10 cellular contexts compared by ENCODE assay signal in genomic region chr14:70052990-70053389, GRCh38.
DNase-seq lines count a peak whose midpoint lies in the region; ATAC-seq and TF ChIP-seq lines count a peak whose summit lies in the region.
"Had no signal": no experiment of that assay in that cellular context is flagged by ENCODE, and none has a peak within 500 bp of the region (broad histone marks: within the 10 kb centered on the region; RNA-seq: fewer than 3 reads in every experiment).

No MANE protein-coding gene starts in this region.

- no peaks in the 10 kb centered on the region for H3K9me3 Mint-ChIP-seq in chondrocyte (ENCODE audit: low read depth)
- H3K9me3 Mint-ChIP-seq: H9 had no signal

- H3K9me3 ChIP-seq in SK-N-SH (no peaks in the 10 kb centered on the region), neuronal stem cell (replicated peaks in 1 of 2; ENCODE audit: control insufficient read depth in 2 of 2, insufficient read depth in 1 of 2, low read depth in 1 of 2, low read length in 2 of 2) (no peaks in the 10 kb centered on the region)

- CTCF ChIA-PET in SK-N-SH (lab: Yijun Ruan, JAX), result interaction anchor here (0.8 to 7.1 kb wide), 10 partner anchors 10 to 304 kb away, joined by 3 to 62 read pairs (median 5); no protein-coding TSS in a partner anchor

- H2BK5ac ChIP-seq in neuronal stem cell (ENCODE audit: low read length), result no peak overlapping the region

- H3K18ac ChIP-seq in neuronal stem cell (ENCODE audit: low read length), result no peak overlapping the region

- H3K79me1 ChIP-seq in neuronal stem cell (ENCODE audit: low read depth, low read length), result no peaks in the 10 kb centered on the region

- H3K4me3 ChIP-seq in SK-N-SH (ENCODE audit: low read depth in 2 of 2, low read length in 1 of 2) (no peak overlapping the region), neuronal stem cell (ENCODE audit: low read length in 2 of 2) (no peak overlapping the region)

- H2BK120ac ChIP-seq in neuronal stem cell (ENCODE audit: low read depth, low read length), result no peak overlapping the region

- H3K4me3 Mint-ChIP-seq in chondrocyte (ENCODE audit: unreplicated experiment), result no peak overlapping the region
- H3K4me3 Mint-ChIP-seq: H9 had no signal

- no peak overlapping the region for H3K4me2 ChIP-seq in SK-N-SH
- H3K4me2 ChIP-seq in neuronal stem cell (ENCODE audit: insufficient read depth, low read length, poor library complexity, severe bottlenecking), result no peak overlapping the region
- H3K4me2 ChIP-seq: KMS-11 had no signal

- no peak overlapping the region for H3K4ac ChIP-seq in neuronal stem cell (ENCODE audit: low read length)

- no peaks in the 10 kb centered on the region for H3K4me1 Mint-ChIP-seq in chondrocyte (ENCODE audit: low read depth)

- peaks cover 0 to 17% of the 10 kb centered on the region in 2 experiments; a peak in 2 of 4 replicates for H3K4me1 ChIP-seq in SK-N-SH (ENCODE audit: control insufficient read depth in 1 of 2, insufficient read depth in 2 of 2, low read depth in 1 of 2, low read length in 1 of 2)
- H3K4me1 ChIP-seq in neuronal stem cell (ENCODE audit: control insufficient read depth in 2 of 2, insufficient read depth in 1 of 2, low read depth in 1 of 2, low read length in 2 of 2), result peaks cover 2 to 13% of the 10 kb centered on the region in 2 donors

- H3F3A ChIP-seq in SK-N-SH (replicated peaks; ENCODE audit: insufficient read depth), result no peaks in the 10 kb centered on the region

- no peak overlapping the region for H2AFZ ChIP-seq in SK-N-SH (ENCODE audit: low read depth)
- no peak overlapping the region for H2AFZ ChIP-seq in neuronal stem cell (ENCODE audit: low read length)

- no peak overlapping the region for H2BK12ac ChIP-seq in neuronal stem cell (ENCODE audit: low read length)

- ATAC-seq in SK-N-SH treated with all-trans-retinoic acid at 6 μM for 48 hours, result no peak
- ATAC-seq in HG02870 (IDR thresholded peaks at IDR 0.05; ENCODE audit: unreplicated experiment), result no peak
- ATAC-seq in HG03520 (IDR thresholded peaks at IDR 0.05; ENCODE audit: unreplicated experiment), result no peak

- no peaks in the 10 kb centered on the region for H3K27me3 ChIP-seq in SK-N-SH (ENCODE audit: insufficient read depth)
- peaks cover 0 to 10% (median 0%) of the 10 kb centered on the region in 3 experiments for H3K27me3 ChIP-seq in neuronal stem cell (ENCODE audit: control insufficient read depth in 3 of 3, insufficient read depth in 3 of 3, low read depth in 1 of 3, low read length in 3 of 3)

- H3K79me2 ChIP-seq in SK-N-SH (ENCODE audit: insufficient read depth), result no peaks in the 10 kb centered on the region

- H3K27ac ChIP-seq in SK-N-SH (ENCODE audit: low read depth in 2 of 2, low read length in 1 of 2) (no peak overlapping the region), neuronal stem cell (replicated peaks; ENCODE audit: low read length) (no peak overlapping the region)
- H3K27ac ChIP-seq: KMS-11 had no signal

- DNase-seq in SK-N-SH, result no peak
- DNase-seq in NCI-H460 (ENCODE audit: extremely low read depth, low read depth), result peak; percentile 41
- DNase-seq in ecto neural progenitor cell (ENCODE audit: low spot score), result peak; percentile 71
- peak; percentile 76 for DNase-seq in neuronal stem cell (ENCODE audit: low spot score)
- no peak for DNase-seq in chondrocyte (ENCODE audit: low spot score)
- DNase-seq: H9 had no signal

- no peaks in the 10 kb centered on the region for H3K36me3 Mint-ChIP-seq in chondrocyte (ENCODE audit: low read depth)

- WGBS in SK-N-SH (ENCODE audit: low lambda C conversion rate), result 40% methylated on average over 3 of the region's 3 CpGs
- no CpG with 5 or more reads among the region's 3 CpGs for WGBS in neuronal stem cell (ENCODE audit: extremely low coverage in 2 of 2, insufficient read length in 2 of 2, insufficient replicate concordance in 1 of 2), 2 donors

- no peaks in the 10 kb centered on the region for H4K20me1 ChIP-seq in SK-N-SH (ENCODE audit: insufficient read depth)

- H3K27ac Mint-ChIP-seq in chondrocyte (ENCODE audit: unreplicated experiment), result no peak overlapping the region
- H3K27ac Mint-ChIP-seq: H9 had no signal

- H3K27me3 Mint-ChIP-seq in chondrocyte (ENCODE audit: low read depth), result peaks cover 11% of the 10 kb centered on the region

- no peak overlapping the region for H4K91ac ChIP-seq in neuronal stem cell (ENCODE audit: low read depth, low read length, poor library complexity)

- H4K8ac ChIP-seq in neuronal stem cell (ENCODE audit: low read depth, low read length), result no peak overlapping the region

- H2AK5ac ChIP-seq in neuronal stem cell (ENCODE audit: low read depth, low read length), result no peak overlapping the region

- POLR2A ChIA-PET in SK-N-SH (lab: Yijun Ruan, JAX), result no interaction called here

- H2BK15ac ChIP-seq in neuronal stem cell (ENCODE audit: low read length), result no peak overlapping the region

- TF ChIP-seq EP300 in SK-N-SH (IDR thresholded peaks at IDR 0.05; ENCODE audit: borderline replicate concordance in 1 of 2, low read depth in 1 of 2, low read length in 1 of 2), result no peak

- H3K9ac ChIP-seq in SK-N-SH (no peak overlapping the region), neuronal stem cell (ENCODE audit: low read depth, low read length, poor library complexity) (no peak overlapping the region)
- H3K9ac ChIP-seq: KMS-11 had no signal

- H3K23ac ChIP-seq in neuronal stem cell (ENCODE audit: low read depth, low read length, poor library complexity), result no peak overlapping the region

- no peak for TF ChIP-seq RAD21 in SK-N-SH (IDR thresholded peaks at IDR 0.05; ENCODE audit: low read length)

- H3K9me2 ChIP-seq in SK-N-SH, result no peaks in the 10 kb centered on the region

- no peak for TF ChIP-seq CTCF in SK-N-SH (IDR thresholded peaks at IDR 0.05)
- no peak for TF ChIP-seq CTCF in chondrocyte (IDR thresholded peaks at IDR 0.05)

- no peak overlapping the region for H3K14ac ChIP-seq in neuronal stem cell (ENCODE audit: low read length)

- H3K36me3 ChIP-seq in SK-N-SH (replicated peaks in 1 of 2; ENCODE audit: control insufficient read depth in 1 of 2, insufficient read depth in 2 of 2, low read length in 1 of 2), result no peaks in the 10 kb centered on the region
- H3K36me3 ChIP-seq in neuronal stem cell (replicated peaks in 1 of 2; ENCODE audit: control insufficient read depth in 2 of 2, insufficient read depth in 2 of 2, low read length in 2 of 2), result no peaks in the 10 kb centered on the region

TF ChIP-seq in SK-N-SH, 30 proteins besides CTCF, POLR2A, EP300 and RAD21 (continues in another document):
- TF ChIP-seq REST (IDR thresholded peaks at IDR 0.05; ENCODE audit: low read depth, low read length), result peak; percentile 90

TF ChIP-seq in SK-N-SH treated with all-trans-retinoic acid at 6 μM for 48 hours, 23 proteins besides CTCF, POLR2A, EP300 and RAD21 (continues in another document):
- TF ChIP-seq ESRRG (CRISPR knock-in tag; IDR thresholded peaks at IDR 0.05), result no peak
- TF ChIP-seq ARNTL (CRISPR knock-in tag; IDR thresholded peaks at IDR 0.05; ENCODE audit: borderline replicate concordance, low read depth), result no peak
- no peak for TF ChIP-seq BACH2 (CRISPR knock-in tag; IDR thresholded peaks at IDR 0.05; ENCODE audit: borderline replicate concordance)
- no peak for TF ChIP-seq OSR1 (CRISPR knock-in tag; IDR thresholded peaks at IDR 0.05)
- TF ChIP-seq RARB (CRISPR knock-in tag; IDR thresholded peaks at IDR 0.05), result no peak
- no peak for TF ChIP-seq ZNF565 (CRISPR knock-in tag; conservative IDR thresholded peaks at IDR 0.05; ENCODE audit: low read depth)
- no peak for TF ChIP-seq ZFP3 (CRISPR knock-in tag; IDR thresholded peaks at IDR 0.05)
- no peak for TF ChIP-seq ZNF8 (CRISPR knock-in tag; IDR thresholded peaks at IDR 0.05)
- no peak for TF ChIP-seq TOX (CRISPR knock-in tag; IDR thresholded peaks at IDR 0.05; ENCODE audit: borderline replicate concordance)
- TF ChIP-seq CSRNP3 (CRISPR knock-in tag; IDR thresholded peaks at IDR 0.05), result no peak
- TF ChIP-seq POU6F1 (CRISPR knock-in tag; IDR thresholded peaks at IDR 0.05; ENCODE audit: borderline replicate concordance, low read depth), result no peak
- no peak for TF ChIP-seq CSDC2 (CRISPR knock-in tag; IDR thresholded peaks at IDR 0.05)
- TF ChIP-seq ZFP30 (CRISPR knock-in tag; IDR thresholded peaks at IDR 0.05), result no peak
- TF ChIP-seq CREB5 (CRISPR knock-in tag; IDR thresholded peaks at IDR 0.05; ENCODE audit: low read depth), result no peak

Comparison
In these comparisons a context has a peak if more than half of its experiments do, and no peak if none do; other contexts are left out.
1. DNase-seq: peak in NCI-H460 (single experiment), ecto neural progenitor cell (single experiment) and neuronal stem cell (single experiment); none in SK-N-SH (single experiment) and chondrocyte (single experiment).